8 cellular contexts compared by ENCODE assay signal in the genomic region with DNA sequence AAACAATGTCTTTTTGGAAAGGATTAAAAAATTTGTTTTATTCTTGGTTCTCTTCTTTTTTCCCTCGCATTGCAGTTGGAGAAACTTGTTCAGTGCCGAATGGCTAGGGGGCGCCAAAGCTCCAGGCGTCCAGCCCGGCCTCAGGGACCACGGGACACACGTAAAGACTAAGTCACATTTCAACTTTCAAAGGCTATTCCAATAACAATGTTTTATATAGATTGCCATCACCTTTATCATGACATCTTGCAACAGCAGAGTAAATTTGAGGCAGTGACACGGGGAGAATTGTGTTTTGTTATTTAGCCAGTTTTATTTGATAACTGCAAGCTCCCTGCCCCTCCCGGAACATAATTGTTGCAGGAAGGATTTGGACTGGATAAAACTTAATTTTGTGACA. TPM values are rescaled to one million over a fixed set of nuclear protein-coding genes. Genes with fewer than 3 reads are reported as not detected.
DNase-seq lines count a peak whose midpoint lies in the region; ATAC-seq and TF ChIP-seq lines count a peak whose summit lies in the region.

No MANE protein-coding gene starts in this region.

- peak overlapping the region; percentile 53; the same call in 1 of the 2 replicates for H2AFZ ChIP-seq in OCI-LY7 (ENCODE audit: low read length)
- H2AFZ ChIP-seq in parathyroid adenoma: peak overlapping the region; percentile 27

- POLR2A ChIA-PET in OCI-LY7 (lab: Charles Lee): interaction anchor here (0.7 kb wide), 1 partner anchor 1259 kb away, joined by 3 read pairs; no protein-coding TSS in a partner anchor

- H3K27ac ChIP-seq in OCI-LY7 (ENCODE audit: low read depth, low read length, poor library complexity, severe bottlenecking) (no peak overlapping the region), parathyroid adenoma (no peak overlapping the region)

- DNase-seq in Daoy (ENCODE audit: low read depth): peak; percentile 92
- peak; percentile 57 for DNase-seq in OCI-LY7 (ENCODE audit: low spot score)
- DNase-seq in activated naive CD4-positive, alpha-beta T cell treated with anti-CD3 and anti-CD28 coated beads, Interleukin-2, amount 50 U/mL, for 16 hours: peak; percentile 52
- peak; percentile 44 to 87 (median 73) for DNase-seq in head of caudate nucleus
- DNase-seq in OCI-M2 (lab: John Stamatoyannopoulos, UW; ENCODE audit: unreplicated experiment): no peak

- H3K9me2 ChIP-seq in OCI-LY7 (ENCODE audit: insufficient read depth, low read length): no peaks in the 10 kb centered on the region

- H3K79me2 ChIP-seq in OCI-LY7 (ENCODE audit: insufficient read depth, low read depth, low read length) (no peaks in the 10 kb centered on the region), parathyroid adenoma (no peaks in the 10 kb centered on the region)

- H3K4me2 ChIP-seq in OCI-LY7 (ENCODE audit: low read length) (peak overlapping the region; percentile 45; the same call in 1 of the 2 replicates), parathyroid adenoma (ENCODE audit: low read length) (no peak overlapping the region)

- H3K4me3 ChIP-seq in OCI-LY7 (ENCODE audit: low read depth, low read length, poor library complexity, severe bottlenecking): no peak overlapping the region
- peak overlapping the region; percentile 15 for H3K4me3 ChIP-seq in parathyroid adenoma (ENCODE audit: low read depth, low read length)

- TF ChIP-seq CTCF in OCI-LY7 (conservative IDR thresholded peaks at IDR 0.05; ENCODE audit: low read length): peak; percentile 99
- peak; percentile 83 for TF ChIP-seq CTCF in parathyroid adenoma (IDR thresholded peaks at IDR 0.05)

- no peaks in the 10 kb centered on the region for H3K27me3 ChIP-seq in parathyroid adenoma (ENCODE audit: control insufficient read depth, insufficient read depth, low read length)

- H3K4me1 ChIP-seq in OCI-LY7 (ENCODE audit: insufficient read depth, low read length, poor library complexity, severe bottlenecking): peaks cover 4% of the 10 kb centered on the region
- no peaks in the 10 kb centered on the region for H3K4me1 ChIP-seq in parathyroid adenoma

- H3K36me3 ChIP-seq in OCI-LY7 (ENCODE audit: insufficient read depth, low read length) (no peaks in the 10 kb centered on the region), parathyroid adenoma (ENCODE audit: control insufficient read depth, insufficient read depth, low read length) (no peaks in the 10 kb centered on the region)

- no peaks in the 10 kb centered on the region for H3K9me3 ChIP-seq in OCI-LY7 (ENCODE audit: low read length)
- no peaks in the 10 kb centered on the region for H3K9me3 ChIP-seq in parathyroid adenoma (ENCODE audit: control insufficient read depth, low read length)

- no TSS peak for BruUV-seq in OCI-LY7 (replicated peaks; lab: Mats Ljungman, UMichigan)

- H3K9ac ChIP-seq in parathyroid adenoma: no peak overlapping the region

- H4K20me1 ChIP-seq in OCI-LY7 (ENCODE audit: insufficient read depth, low read length): no peaks in the 10 kb centered on the region

- ATAC-seq in HG03442 (IDR thresholded peaks at IDR 0.05; ENCODE audit: unreplicated experiment) (peak; percentile 44), GM18858 (IDR thresholded peaks at IDR 0.05; ENCODE audit: unreplicated experiment) (no peak)

- CTCF ChIA-PET in OCI-LY7 (lab: Charles Lee; ENCODE audit: unreplicated experiment): no interaction called here

- intact Hi-C loops in OCI-LY7 (cut with micrococcal nuclease; ENCODE audit: unreplicated experiment): loop anchor here (2.0 to 10.0 kb wide), 3 partner anchors 432 to 1312 kb away; no protein-coding TSS in a partner anchor
- intact Hi-C loops in head of caudate nucleus (cut with DNase I): loop anchor here (10.0 kb wide), 1 partner anchor 432 kb away; no protein-coding TSS in a partner anchor

RNA-seq across cellular contexts. Expression of a gene that starts 2.2 kb away (rescaled TPM):
- total RNA-seq in Daoy (2014; rRNA removed; shearing (Covaris generic)): 201 and 265 TPM in 2 replicates
- total RNA-seq in OCI-LY7 (2014; rRNA removed; shearing (Covaris generic)): not detected in 2 replicates
- total RNA-seq in OCI-LY7 (2022): not detected in 2 replicates

RNA-seq across cellular contexts. Expression of a gene that starts 35.0 kb away (rescaled TPM):
- 0.57 and 2.6 TPM in 2 replicates for total RNA-seq in Daoy (2014; rRNA removed; shearing (Covaris generic))
- total RNA-seq in OCI-LY7 (2014; rRNA removed; shearing (Covaris generic)): not detected in 2 replicates
- not detected in 2 replicates for total RNA-seq in OCI-LY7 (2022)

RNA-seq across cellular contexts. Expression of a gene that starts 50.4 kb away (rescaled TPM):
- total RNA-seq in Daoy (2014; rRNA removed; shearing (Covaris generic)): not detected in 2 replicates
- not detected in 2 replicates for total RNA-seq in OCI-LY7 (2014; rRNA removed; shearing (Covaris generic))
- not detected in 2 replicates for total RNA-seq in OCI-LY7 (2022)

Comparison
In these comparisons a context has a peak if more than half of its experiments do, and no peak if none do; other contexts are left out.
1. RNA of a gene that starts 2.2 kb away (total RNA-seq): 201 to 265 TPM in Daoy; not detected in OCI-LY7; every median in the first group is over 100 times any median in the second.